In the genomic region with DNA sequence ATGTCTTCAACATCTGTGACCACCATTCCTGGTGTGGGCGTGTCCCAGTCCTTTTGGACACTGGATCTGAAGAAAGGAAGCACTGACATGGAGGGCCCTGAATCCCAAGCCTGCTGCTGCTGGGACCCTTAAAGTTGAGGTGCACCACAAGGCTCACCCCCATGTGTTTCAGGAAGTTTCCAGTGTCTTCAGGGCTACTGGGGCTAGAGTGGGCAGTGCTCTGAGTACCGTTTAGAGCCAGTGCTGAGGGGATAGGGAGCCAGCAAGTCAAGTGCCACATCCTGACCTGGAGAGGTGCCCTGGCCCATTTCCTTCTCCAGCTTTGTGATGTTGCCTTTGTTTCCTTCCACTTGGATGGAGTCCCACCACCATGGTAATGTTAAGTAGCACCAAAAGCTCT, we compare ENCODE assay signal across 1 cellular context.
TF ChIP-seq lines count a peak whose summit lies in the region.

No MANE protein-coding gene starts in this region.

TF ChIP-seq in GM23338, 12 proteins besides CTCF, POLR2A, EP300 and RAD21 (continued from another document):
- TF ChIP-seq JUNB (IDR thresholded peaks at IDR 0.05; ENCODE audit: unreplicated experiment) (no peak), ZNF114 (CRISPR knock-in tag; IDR thresholded peaks at IDR 0.05) (no peak), NANOG (IDR thresholded peaks at IDR 0.05; ENCODE audit: borderline replicate concordance) (no peak), STAT1 (IDR thresholded peaks at IDR 0.05; ENCODE audit: unreplicated experiment) (no peak), POLR2AphosphoS5 (IDR thresholded peaks at IDR 0.05; ENCODE audit: low read depth) (no peak), EZH2 (IDR thresholded peaks at IDR 0.05; ENCODE audit: low read depth, unreplicated experiment) (no peak), ZNF462 (CRISPR knock-in tag; IDR thresholded peaks at IDR 0.05) (no peak), EZH2phosphoT487 (IDR thresholded peaks at IDR 0.05; ENCODE audit: unreplicated experiment) (no peak)
- TF ChIP-seq, protein P1, sequence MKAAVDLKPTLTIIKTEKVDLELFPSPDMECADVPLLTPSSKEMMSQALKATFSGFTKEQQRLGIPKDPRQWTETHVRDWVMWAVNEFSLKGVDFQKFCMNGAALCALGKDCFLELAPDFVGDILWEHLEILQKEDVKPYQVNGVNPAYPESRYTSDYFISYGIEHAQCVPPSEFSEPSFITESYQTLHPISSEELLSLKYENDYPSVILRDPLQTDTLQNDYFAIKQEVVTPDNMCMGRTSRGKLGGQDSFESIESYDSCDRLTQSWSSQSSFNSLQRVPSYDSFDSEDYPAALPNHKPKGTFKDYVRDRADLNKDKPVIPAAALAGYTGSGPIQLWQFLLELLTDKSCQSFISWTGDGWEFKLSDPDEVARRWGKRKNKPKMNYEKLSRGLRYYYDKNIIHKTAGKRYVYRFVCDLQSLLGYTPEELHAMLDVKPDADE (IDR thresholded peaks at IDR 0.05), result no peak
TF ChIP-seq in GM23338: peak in this region for 0.
